Comparison of ENCODE assay signal across 13 cellular contexts in genomic region chr5:144333336-144333920, GRCh38.
DNase-seq lines count a peak whose midpoint lies in the region; ATAC-seq and TF ChIP-seq lines count a peak whose summit lies in the region.
"Had no signal": no experiment of that assay in that cellular context is flagged by ENCODE, and none has a peak within 500 bp of the region (broad histone marks: within the 10 kb centered on the region; RNA-seq: fewer than 3 reads in every experiment).

No MANE protein-coding gene starts in this region.

- WGBS in GM23248 (ENCODE audit: low coverage in 1 of 2, low lambda C conversion rate in 2 of 2, missing lambda C conversion rate in 2 of 2), 2 experiments = 71 to 83% methylated on average over 1 of the region's 1 CpG

- H3K9me3 Mint-ChIP-seq in activated T-helper 2 cell treated with anti-CD3 and anti-CD28 coated beads, Interferon-gamma antibody, Interleukin-2, Interleukin-4, amounts not matched to agents 10 μg/mL and 5 μg/mL and 100 μg/mL, durations not matched to agents 14 hours and 24 hours and 36 hours = no peaks in the 10 kb centered on the region
- no peaks in the 10 kb centered on the region for H3K9me3 Mint-ChIP-seq in mesothelial cell of epicardium
- H3K9me3 Mint-ChIP-seq: neural crest cell had no signal

- H3K36me3 Mint-ChIP-seq in activated T-helper 2 cell treated with anti-CD3 and anti-CD28 coated beads, Interferon-gamma antibody, Interleukin-2, Interleukin-4, amounts not matched to agents 10 μg/mL and 5 μg/mL and 100 μg/mL, durations not matched to agents 14 hours and 24 hours and 36 hours (ENCODE audit: low read depth) = no peaks in the 10 kb centered on the region
- no peaks in the 10 kb centered on the region for H3K36me3 Mint-ChIP-seq in mesothelial cell of epicardium
- H3K36me3 Mint-ChIP-seq: activated naive CD8-positive, alpha-beta T cell had no signal

- no peak overlapping the region for H3K27ac ChIP-seq in GM23248

- H3K9me3 ChIP-seq in GM23248 (ENCODE audit: low read depth) = no peaks in the 10 kb centered on the region

- DNase-seq in GM23248 (peak; percentile 1), HPDE6-E6E7 (ENCODE audit: extremely low spot score) (peak; percentile 51), epithelial cell of esophagus (ENCODE audit: low read depth) (peak; percentile 91), AG08396 (ENCODE audit: low spot score) (no peak), T-helper 2 cell (no peak), mesothelial cell of epicardium (ENCODE audit: low spot score in 2 of 2, unreplicated experiment in 2 of 2) (no peak)
- no peak for DNase-seq in activated T-helper 2 cell treated with anti-CD3 and anti-CD28 coated beads, Interferon-gamma antibody, Interleukin-2, Interleukin-4, amounts not matched to agents 10 μg/mL and 5 μg/mL and 100 μg/mL, durations not matched to agents 14 hours and 24 hours and 36 hours (ENCODE audit: low spot score)
- DNase-seq: activated CD4-positive, CD25-positive, alpha-beta regulatory T cell treated with anti-CD3 and anti-CD28 coated beads, Interleukin-2, amount 50 U/mL, for 72 hours; MV-4-11; stimulated activated CD4-positive, alpha-beta T cell treated with anti-CD3 and anti-CD28 coated beads, Interleukin-2, amount 100 ng/mL, for 48 hours had no signal

- H3F3A ChIP-seq in GM23248 (ENCODE audit: insufficient read depth) = no peaks in the 10 kb centered on the region

- peak; percentile 41 for ATAC-seq in GM18508 (IDR thresholded peaks at IDR 0.05; ENCODE audit: insufficient read depth, unreplicated experiment)

- no peaks in the 10 kb centered on the region for H3K36me3 ChIP-seq in GM23248 (ENCODE audit: low read depth)

- H3K9me2 ChIP-seq in GM23248 (ENCODE audit: insufficient read depth) = no peaks in the 10 kb centered on the region

- intact Hi-C loops in activated T-helper 2 cell treated with anti-CD3 and anti-CD28 coated beads, Interferon-gamma antibody, Interleukin-2, Interleukin-4, amounts not matched to agents 10 μg/mL and 5 μg/mL and 100 μg/mL, durations not matched to agents 14 hours and 24 hours and 36 hours (cut with micrococcal nuclease) = no loop called here

- H3K9ac ChIP-seq in GM23248 = no peak overlapping the region

- H3K4me1 ChIP-seq in GM23248 (ENCODE audit: insufficient read depth) = no peaks in the 10 kb centered on the region

- no peak for TF ChIP-seq CTCF in epithelial cell of esophagus (IDR thresholded peaks at IDR 0.05; ENCODE audit: insufficient read depth, low read depth, low read length, missing control alignments)
- no peak for TF ChIP-seq CTCF in mesothelial cell of epicardium (IDR thresholded peaks at IDR 0.05; ENCODE audit: unreplicated experiment)

- H3K27me3 ChIP-seq in GM23248 (replicated peaks; ENCODE audit: insufficient read depth) = no peaks in the 10 kb centered on the region

- H3K4me3 ChIP-seq in GM23248 (no peak overlapping the region), epithelial cell of esophagus (ENCODE audit: low read length) (no peak overlapping the region)

- in situ Hi-C loops in GM23248 (cut with MboI) = no loop called here

- H3K4me1 Mint-ChIP-seq in activated T-helper 2 cell treated with anti-CD3 and anti-CD28 coated beads, Interferon-gamma antibody, Interleukin-2, Interleukin-4, amounts not matched to agents 10 μg/mL and 5 μg/mL and 100 μg/mL, durations not matched to agents 14 hours and 24 hours and 36 hours (ENCODE audit: low read depth) = no peaks in the 10 kb centered on the region
- H3K4me1 Mint-ChIP-seq in mesothelial cell of epicardium = peaks cover 14% of the 10 kb centered on the region

- no peak overlapping the region for H2AFZ ChIP-seq in GM23248

- H4K20me1 ChIP-seq in GM23248 (ENCODE audit: insufficient read depth) = no peaks in the 10 kb centered on the region

- no peaks in the 10 kb centered on the region for H3K79me2 ChIP-seq in GM23248 (ENCODE audit: insufficient read depth)

- no peak overlapping the region for H3K4me3 Mint-ChIP-seq in activated T-helper 2 cell treated with anti-CD3 and anti-CD28 coated beads, Interferon-gamma antibody, Interleukin-2, Interleukin-4, amounts not matched to agents 10 μg/mL and 5 μg/mL and 100 μg/mL, durations not matched to agents 14 hours and 24 hours and 36 hours (ENCODE audit: low read depth)
- no peak overlapping the region for H3K4me3 Mint-ChIP-seq in mesothelial cell of epicardium
- H3K4me3 Mint-ChIP-seq: activated naive CD8-positive, alpha-beta T cell; neural crest cell had no signal

- no peak overlapping the region for H3K4me2 ChIP-seq in GM23248 (ENCODE audit: unreplicated experiment)

- no peaks in the 10 kb centered on the region for H3K27me3 Mint-ChIP-seq in activated T-helper 2 cell treated with anti-CD3 and anti-CD28 coated beads, Interferon-gamma antibody, Interleukin-2, Interleukin-4, amounts not matched to agents 10 μg/mL and 5 μg/mL and 100 μg/mL, durations not matched to agents 14 hours and 24 hours and 36 hours (ENCODE audit: low read depth)
- H3K27me3 Mint-ChIP-seq in mesothelial cell of epicardium (ENCODE audit: low read depth) = no peaks in the 10 kb centered on the region

- no peak overlapping the region for H3K27ac Mint-ChIP-seq in activated T-helper 2 cell treated with anti-CD3 and anti-CD28 coated beads, Interferon-gamma antibody, Interleukin-2, Interleukin-4, amounts not matched to agents 10 μg/mL and 5 μg/mL and 100 μg/mL, durations not matched to agents 14 hours and 24 hours and 36 hours
- H3K27ac Mint-ChIP-seq in mesothelial cell of epicardium = no peak overlapping the region
- H3K27ac Mint-ChIP-seq: activated naive CD8-positive, alpha-beta T cell had no signal

Comparison
In these comparisons a context has a peak if more than half of its experiments do, and no peak if none do; other contexts are left out.
1. DNase-seq: peak in GM23248 (single experiment), HPDE6-E6E7 (single experiment) and epithelial cell of esophagus (single experiment); none in AG08396 (single experiment), activated T-helper 2 cell treated with anti-CD3 and anti-CD28 coated beads, Interferon-gamma antibody, Interleukin-2, Interleukin-4, amounts not matched to agents 10 μg/mL and 5 μg/mL and 100 μg/mL, durations not matched to agents 14 hours and 24 hours and 36 hours (single experiment), T-helper 2 cell (0 of 5) and mesothelial cell of epicardium (0 of 2).